9 cellular contexts compared by ENCODE assay signal in genomic region chr4:56757270-56757746, GRCh38.
DNase-seq lines count a peak whose midpoint lies in the region; ATAC-seq and TF ChIP-seq lines count a peak whose summit lies in the region.
"Had no signal": no experiment of that assay in that cellular context is flagged by ENCODE, and none has a peak within 500 bp of the region (broad histone marks: within the 10 kb centered on the region; RNA-seq: fewer than 3 reads in every experiment).

No MANE protein-coding gene starts in this region.

- H3K4me1 Mint-ChIP-seq in activated naive CD4-positive, alpha-beta T cell treated with anti-CD3 and anti-CD28 coated beads, Interleukin-2, amount 50 U/mL, for 24 hours = peaks cover 56% of the 10 kb centered on the region

- peak overlapping the region; percentile 95 for H3K27ac Mint-ChIP-seq in activated naive CD4-positive, alpha-beta T cell treated with anti-CD3 and anti-CD28 coated beads, Interleukin-2, amount 50 U/mL, for 24 hours

- in situ Hi-C loops in HAP-1 (cut with MboI; ENCODE audit: low sequenced_read_pairs) = no loop called here

- peak overlapping the region; percentile 92 for H3K4me2 ChIP-seq in KMS-11

- H3K27ac ChIP-seq in KMS-11 = peak overlapping the region; percentile 92
- H3K27ac ChIP-seq: neutrophil had no signal

- DNase-seq in GM06990 (ENCODE audit: extremely low read depth, insufficient read length) (no peak), left colon (peak; percentile 55 to 57), HAP-1 (ENCODE audit: low spot score in 2 of 2) (no peak), inferior parietal cortex (ENCODE audit: extremely low spot score) (no peak)
- no peak for DNase-seq in central memory CD4-positive, alpha-beta T cell

- H3K9me3 Mint-ChIP-seq in activated naive CD4-positive, alpha-beta T cell treated with anti-CD3 and anti-CD28 coated beads, Interleukin-2, amount 50 U/mL, for 24 hours = no peaks in the 10 kb centered on the region

- H3K27me3 ChIP-seq in GM06990 (replicated peaks; ENCODE audit: control insufficient read depth, insufficient read depth, low read length) (no peaks in the 10 kb centered on the region), KMS-11 (ENCODE audit: insufficient read depth, low read depth) (no peaks in the 10 kb centered on the region), HAP-1 (ENCODE audit: low read depth) (no peaks in the 10 kb centered on the region)

- H3K9me3 ChIP-seq in HAP-1 = no peaks in the 10 kb centered on the region
- H3K9me3 ChIP-seq: neutrophil had no signal

- H3K4me1 ChIP-seq in KMS-11 (ENCODE audit: low read depth, poor library complexity, severe bottlenecking) = peaks cover 55% of the 10 kb centered on the region
- no peaks in the 10 kb centered on the region for H3K4me1 ChIP-seq in HAP-1

- H3K36me3 ChIP-seq in GM06990 (ENCODE audit: control insufficient read depth, insufficient read depth, low read length) (no peaks in the 10 kb centered on the region), KMS-11 (ENCODE audit: insufficient read depth) (no peaks in the 10 kb centered on the region), HAP-1 (replicated peaks) (no peaks in the 10 kb centered on the region)
- H3K36me3 ChIP-seq: neutrophil had no signal

- intact Hi-C loops in left colon (cut with DNase I, micrococcal nuclease) = no loop called here

- ATAC-seq in GM21825 (IDR thresholded peaks at IDR 0.05; ENCODE audit: unreplicated experiment) = peak; percentile 38
- peak; percentile 67 for ATAC-seq in left colon

- H3K4me3 ChIP-seq in GM06990 (replicated peaks; ENCODE audit: low read depth, low read length) = no peak overlapping the region
- H3K4me3 ChIP-seq in KMS-11 (IDR thresholded peaks at IDR 0.05; ENCODE audit: insufficient read depth, low read depth, low read length) = peak overlapping the region; percentile 74
- H3K4me3 ChIP-seq in HAP-1 = no peak overlapping the region

- no peaks in the 10 kb centered on the region for H3K27me3 Mint-ChIP-seq in activated naive CD4-positive, alpha-beta T cell treated with anti-CD3 and anti-CD28 coated beads, Interleukin-2, amount 50 U/mL, for 24 hours

- H3K79me2 ChIP-seq in KMS-11 (ENCODE audit: insufficient read depth, low read depth) = no peaks in the 10 kb centered on the region

- no peaks in the 10 kb centered on the region for H4K20me1 ChIP-seq in KMS-11 (ENCODE audit: insufficient read depth)

- no peaks in the 10 kb centered on the region for H3K36me3 Mint-ChIP-seq in activated naive CD4-positive, alpha-beta T cell treated with anti-CD3 and anti-CD28 coated beads, Interleukin-2, amount 50 U/mL, for 24 hours

- TF ChIP-seq CTCF in GM06990 (IDR thresholded peaks at IDR 0.05; ENCODE audit: insufficient read depth, low read length, poor library complexity, severe bottlenecking) (peak; percentile 9), KMS-11 (conservative IDR thresholded peaks at IDR 0.05; ENCODE audit: low read depth, low read length) (no peak)

- H2AFZ ChIP-seq in KMS-11 (ENCODE audit: low read depth) = peak overlapping the region; percentile 82

- H3K9ac ChIP-seq in KMS-11 = peak overlapping the region; percentile 58; the same call in 1 of the 2 replicates

- peak overlapping the region; percentile 78 for H3K4me3 Mint-ChIP-seq in activated naive CD4-positive, alpha-beta T cell treated with anti-CD3 and anti-CD28 coated beads, Interleukin-2, amount 50 U/mL, for 24 hours

Comparison
In these comparisons a context has a peak if more than half of its experiments do, and no peak if none do; other contexts are left out.
1. DNase-seq: peak in left colon (2 of 2); none in GM06990 (single experiment), central memory CD4-positive, alpha-beta T cell (single experiment), HAP-1 (0 of 2) and inferior parietal cortex (single experiment).